ENCODE assay signal across 2 cellular contexts in genomic region chrX:1398431-1399340, GRCh38.
A peak's percentile ranks its signal among the peaks of the same experiment; 100 is the strongest.
TF ChIP-seq lines count a peak whose summit lies in the region.

No MANE protein-coding gene starts in this region.

TF ChIP-seq in GM23338, 12 proteins besides CTCF, POLR2A, EP300 and RAD21:
- TF ChIP-seq POLR2AphosphoS5 (IDR thresholded peaks at IDR 0.05; ENCODE audit: low read depth), result 0 out of 2 replicates have a peak, but pooled peaks have one; percentile 29
- no peak for TF ChIP-seq EZH2phosphoT487 (IDR thresholded peaks at IDR 0.05; ENCODE audit: unreplicated experiment)

TF ChIP-seq in K562, 482 proteins besides CTCF, POLR2A, EP300 and RAD21:
- TF ChIP-seq MAX (CRISPR knock-in tag; IDR thresholded peaks at IDR 0.05) (no peak), RBFOX2 (IDR thresholded peaks at IDR 0.05; ENCODE audit: low read depth, low read length) (0 out of 2 replicates have a peak, but pooled peaks have one; percentile 17), POLR2G (IDR thresholded peaks at IDR 0.05; ENCODE audit: low read depth, low read length) (peak; percentile 51; the same call in 1 of the 2 replicates)
